17 cellular contexts compared by ENCODE assay signal in the genomic region with DNA sequence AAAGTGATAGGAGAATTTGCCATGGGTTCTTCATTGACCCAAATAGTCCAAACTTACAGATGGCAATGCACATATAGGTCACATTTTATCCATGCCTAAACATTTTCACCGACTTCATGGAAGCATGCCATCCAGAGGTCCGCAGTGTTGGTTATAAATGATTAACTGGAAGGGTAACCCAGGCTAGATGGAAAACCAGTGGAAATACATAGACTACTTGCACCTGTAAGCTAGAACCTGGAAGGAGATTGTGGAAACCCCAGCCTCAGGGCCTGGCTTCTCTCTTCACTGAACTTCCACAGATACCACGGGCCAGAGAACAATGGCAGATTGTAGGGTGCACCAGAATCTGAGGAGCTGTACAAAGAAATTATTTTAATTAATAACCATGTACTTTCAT.
DNase-seq lines count a peak whose midpoint lies in the region; ATAC-seq and TF ChIP-seq lines count a peak whose summit lies in the region.
"Had no signal": no experiment of that assay in that cellular context is flagged by ENCODE, and none has a peak within 500 bp of the region (broad histone marks: within the 10 kb centered on the region; RNA-seq: fewer than 3 reads in every experiment).

No MANE protein-coding gene starts in this region.

- H3K4me3 Mint-ChIP-seq in GM23338, result no peak overlapping the region
- H3K4me3 Mint-ChIP-seq: B cell; CD4-positive, alpha-beta T cell; CD8-positive, alpha-beta T cell had no signal

- no peaks in the 10 kb centered on the region for H3K36me3 ChIP-seq in GM23338 (ENCODE audit: insufficient read depth)

- peaks cover 7% of the 10 kb centered on the region; the same call in 2 of the 3 replicates for H3K4me1 Mint-ChIP-seq in GM23338
- H3K4me1 Mint-ChIP-seq: B cell had no signal

- H3K4me1 ChIP-seq in GM23338 (ENCODE audit: insufficient read depth), result 0 out of 2 replicates have a peak, but pooled peaks cover 9% of the 10 kb centered on the region
- H3K4me1 ChIP-seq: A549; BLaER1 treated with 17β-estradiol and CSF1 and Interleukin-3, amounts not matched to agents 10 nM and 100 nM; Caco-2 had no signal

- DNase-seq in GM23338 (ENCODE audit: low spot score) (no peak), NCI-H526 treated with DMSO at 0.1 percent for 48 hours (lab: John Stamatoyannopoulos, UW) (peak; percentile 55), left kidney (ENCODE audit: low read depth, low spot score) (peak; percentile 51), GM19238 (ENCODE audit: insufficient read length, low spot score) (no peak)
- DNase-seq: AML-193; Caco-2; Calu3; CD4-positive, alpha-beta T cell; CD8-positive, alpha-beta T cell; DMS79 treated with DMSO at 0.1 percent for 48 hours; GF-D8 had no signal

- H3K9me2 ChIP-seq in GM23338 (ENCODE audit: insufficient read depth), result peaks cover 3% of the 10 kb centered on the region; the same call in 1 of the 2 replicates

- TF ChIP-seq CTCF in GM23338 (conservative IDR thresholded peaks at IDR 0.05; ENCODE audit: low read depth in 2 of 2), result no peak

- H3K27ac Mint-ChIP-seq in GM23338, result no peak overlapping the region
- H3K27ac Mint-ChIP-seq: B cell; CD4-positive, alpha-beta T cell; CD8-positive, alpha-beta T cell had no signal

- no peaks in the 10 kb centered on the region for H3K79me2 ChIP-seq in GM23338 (replicated peaks; ENCODE audit: insufficient read depth)

- ATAC-seq in GM23338, result no peak
- ATAC-seq in HG03095 (IDR thresholded peaks at IDR 0.05; ENCODE audit: unreplicated experiment), result no peak
- ATAC-seq: A549; CD8-positive, alpha-beta T cell had no signal

- no peaks in the 10 kb centered on the region for H4K20me1 ChIP-seq in GM23338 (replicated peaks; ENCODE audit: insufficient read depth)
- H4K20me1 ChIP-seq: BLaER1 treated with 17β-estradiol and CSF1 and Interleukin-3, amounts not matched to agents 10 nM and 100 nM had no signal

- no peaks in the 10 kb centered on the region for H3K36me3 Mint-ChIP-seq in GM23338 (ENCODE audit: low read depth)

- H3K4me3 ChIP-seq in GM23338, result no peak overlapping the region
- H3K4me3 ChIP-seq: A549; BLaER1 treated with 17β-estradiol and CSF1 and Interleukin-3, amounts not matched to agents 10 nM and 100 nM had no signal

- no peaks in the 10 kb centered on the region for H3K27me3 ChIP-seq in GM23338 (ENCODE audit: insufficient read depth)
- H3K27me3 ChIP-seq: BLaER1 treated with 17β-estradiol and CSF1 and Interleukin-3, amounts not matched to agents 10 nM and 100 nM had no signal

- no peaks in the 10 kb centered on the region for H3K27me3 Mint-ChIP-seq in GM23338 (ENCODE audit: insufficient read depth, low read depth, poor library complexity)
- H3K27me3 Mint-ChIP-seq: B cell; CD4-positive, alpha-beta T cell had no signal

- H3K4me2 ChIP-seq in GM23338, result 0 out of 2 replicates have a peak overlapping the region, but pooled peaks have one; percentile 35
- H3K4me2 ChIP-seq: A549; BLaER1 treated with 17β-estradiol and CSF1 and Interleukin-3, amounts not matched to agents 10 nM and 100 nM had no signal

- H3K9me3 Mint-ChIP-seq in GM23338, result peaks cover 8% of the 10 kb centered on the region

- H3F3A ChIP-seq in GM23338 (replicated peaks; ENCODE audit: low read depth), result no peaks in the 10 kb centered on the region

- H2AFZ ChIP-seq in GM23338, result no peak overlapping the region; the same call in 1 of the 2 replicates

- no peak overlapping the region for H3K27ac ChIP-seq in GM23338 (ENCODE audit: low read depth)
- H3K27ac ChIP-seq: 22Rv1; A549; BLaER1 treated with 17β-estradiol and CSF1 and Interleukin-3, amounts not matched to agents 10 nM and 100 nM; C4-2B had no signal

TF ChIP-seq in GM23338, 12 proteins besides CTCF, POLR2A, EP300 and RAD21:
- no peak for TF ChIP-seq CREB1 (CRISPR knock-in tag; IDR thresholded peaks at IDR 0.05; ENCODE audit: low read depth)

Comparison
In these comparisons a context has a peak if more than half of its experiments do, and no peak if none do; other contexts are left out.
1. DNase-seq: peak in NCI-H526 treated with DMSO at 0.1 percent for 48 hours (single experiment) and left kidney (single experiment); none in GM23338 (single experiment) and GM19238 (single experiment).